1 cellular context compared by ENCODE assay signal in the genomic region with DNA sequence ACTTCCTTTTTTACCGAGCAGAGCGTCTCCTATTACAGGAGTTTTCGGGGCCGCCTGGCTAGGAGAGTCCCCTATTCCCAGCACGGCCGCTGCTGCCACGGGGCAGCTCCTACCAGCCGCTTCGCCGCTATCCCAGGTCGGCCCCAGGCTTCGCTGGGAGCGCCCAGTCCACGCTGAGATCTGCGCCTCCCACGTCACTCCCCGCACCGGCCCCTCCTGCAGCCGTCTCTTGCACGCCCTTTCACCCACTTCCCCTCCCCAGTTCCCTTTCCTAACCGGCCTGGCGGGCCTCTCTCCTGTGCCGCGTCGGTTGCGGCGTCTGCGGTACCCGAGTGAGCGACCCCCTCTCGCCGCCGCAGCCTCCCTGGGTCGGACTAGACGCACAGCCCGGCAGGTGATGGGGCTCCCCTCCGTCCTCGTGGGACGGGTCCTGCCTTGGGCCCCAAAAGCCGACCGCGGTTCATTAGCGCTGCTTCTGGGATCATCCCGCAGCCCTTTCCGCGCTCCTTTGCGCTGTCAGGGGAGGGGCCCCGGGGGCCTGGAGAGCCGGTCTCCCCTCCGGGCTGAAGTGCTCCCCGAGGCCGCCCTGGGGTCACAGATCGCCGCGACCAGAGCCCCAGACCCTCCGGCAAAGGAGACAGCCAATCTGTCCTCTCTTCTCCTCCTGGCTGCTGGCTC.
TF ChIP-seq lines count a peak whose summit lies in the region.

No MANE protein-coding gene starts in this region.

TF ChIP-seq in HepG2, 621 proteins besides CTCF, POLR2A, EP300 and RAD21 (continued from another document and continues in another):
- TF ChIP-seq, protein P1, sequence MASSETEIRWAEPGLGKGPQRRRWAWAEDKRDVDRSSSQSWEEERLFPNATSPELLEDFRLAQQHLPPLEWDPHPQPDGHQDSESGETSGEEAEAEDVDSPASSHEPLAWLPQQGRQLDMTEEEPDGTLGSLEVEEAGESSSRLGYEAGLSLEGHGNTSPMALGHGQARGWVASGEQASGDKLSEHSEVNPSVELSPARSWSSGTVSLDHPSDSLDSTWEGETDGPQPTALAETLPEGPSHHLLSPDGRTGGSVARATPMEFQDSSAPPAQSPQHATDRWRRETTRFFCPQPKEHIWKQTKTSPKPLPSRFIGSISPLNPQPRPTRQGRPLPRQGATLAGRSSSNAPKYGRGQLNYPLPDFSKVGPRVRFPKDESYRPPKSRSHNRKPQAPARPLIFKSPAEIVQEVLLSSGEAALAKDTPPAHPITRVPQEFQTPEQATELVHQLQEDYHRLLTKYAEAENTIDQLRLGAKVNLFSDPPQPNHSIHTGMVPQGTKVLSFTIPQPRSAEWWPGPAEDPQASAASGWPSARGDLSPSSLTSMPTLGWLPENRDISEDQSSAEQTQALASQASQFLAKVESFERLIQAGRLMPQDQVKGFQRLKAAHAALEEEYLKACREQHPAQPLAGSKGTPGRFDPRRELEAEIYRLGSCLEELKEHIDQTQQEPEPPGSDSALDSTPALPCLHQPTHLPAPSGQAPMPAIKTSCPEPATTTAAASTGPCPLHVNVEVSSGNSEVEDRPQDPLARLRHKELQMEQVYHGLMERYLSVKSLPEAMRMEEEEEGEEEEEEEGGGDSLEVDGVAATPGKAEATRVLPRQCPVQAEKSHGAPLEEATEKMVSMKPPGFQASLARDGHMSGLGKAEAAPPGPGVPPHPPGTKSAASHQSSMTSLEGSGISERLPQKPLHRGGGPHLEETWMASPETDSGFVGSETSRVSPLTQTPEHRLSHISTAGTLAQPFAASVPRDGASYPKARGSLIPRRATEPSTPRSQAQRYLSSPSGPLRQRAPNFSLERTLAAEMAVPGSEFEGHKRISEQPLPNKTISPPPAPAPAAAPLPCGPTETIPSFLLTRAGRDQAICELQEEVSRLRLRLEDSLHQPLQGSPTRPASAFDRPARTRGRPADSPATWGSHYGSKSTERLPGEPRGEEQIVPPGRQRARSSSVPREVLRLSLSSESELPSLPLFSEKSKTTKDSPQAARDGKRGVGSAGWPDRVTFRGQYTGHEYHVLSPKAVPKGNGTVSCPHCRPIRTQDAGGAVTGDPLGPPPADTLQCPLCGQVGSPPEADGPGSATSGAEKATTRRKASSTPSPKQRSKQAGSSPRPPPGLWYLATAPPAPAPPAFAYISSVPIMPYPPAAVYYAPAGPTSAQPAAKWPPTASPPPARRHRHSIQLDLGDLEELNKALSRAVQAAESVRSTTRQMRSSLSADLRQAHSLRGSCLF (CRISPR knock-in tag; IDR thresholded peaks at IDR 0.05; ENCODE audit: borderline replicate concordance): no peak
- TF ChIP-seq, protein P2, sequence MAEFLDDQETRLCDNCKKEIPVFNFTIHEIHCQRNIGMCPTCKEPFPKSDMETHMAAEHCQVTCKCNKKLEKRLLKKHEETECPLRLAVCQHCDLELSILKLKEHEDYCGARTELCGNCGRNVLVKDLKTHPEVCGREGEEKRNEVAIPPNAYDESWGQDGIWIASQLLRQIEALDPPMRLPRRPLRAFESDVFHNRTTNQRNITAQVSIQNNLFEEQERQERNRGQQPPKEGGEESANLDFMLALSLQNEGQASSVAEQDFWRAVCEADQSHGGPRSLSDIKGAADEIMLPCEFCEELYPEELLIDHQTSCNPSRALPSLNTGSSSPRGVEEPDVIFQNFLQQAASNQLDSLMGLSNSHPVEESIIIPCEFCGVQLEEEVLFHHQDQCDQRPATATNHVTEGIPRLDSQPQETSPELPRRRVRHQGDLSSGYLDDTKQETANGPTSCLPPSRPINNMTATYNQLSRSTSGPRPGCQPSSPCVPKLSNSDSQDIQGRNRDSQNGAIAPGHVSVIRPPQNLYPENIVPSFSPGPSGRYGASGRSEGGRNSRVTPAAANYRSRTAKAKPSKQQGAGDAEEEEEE (CRISPR knock-in tag; IDR thresholded peaks at IDR 0.05; ENCODE audit: borderline replicate concordance): no peak
- TF ChIP-seq ZNF468 (CRISPR knock-in tag; IDR thresholded peaks at IDR 0.05): no peak
- no peak for TF ChIP-seq ZNF3 (CRISPR knock-in tag; IDR thresholded peaks at IDR 0.05)
- peak; percentile 73 for TF ChIP-seq SKIL (CRISPR knock-in tag; IDR thresholded peaks at IDR 0.05; ENCODE audit: borderline replicate concordance)
- TF ChIP-seq SMC3 (IDR thresholded peaks at IDR 0.05; ENCODE audit: low read length): no peak
- 0 out of 2 replicates have a peak, but pooled peaks have one; percentile 21 for TF ChIP-seq STAT5B (CRISPR knock-in tag; IDR thresholded peaks at IDR 0.05)
- no peak; the same call in 1 of the 2 replicates for TF ChIP-seq SALL2 (CRISPR knock-in tag; IDR thresholded peaks at IDR 0.05)
- TF ChIP-seq, protein P3, sequence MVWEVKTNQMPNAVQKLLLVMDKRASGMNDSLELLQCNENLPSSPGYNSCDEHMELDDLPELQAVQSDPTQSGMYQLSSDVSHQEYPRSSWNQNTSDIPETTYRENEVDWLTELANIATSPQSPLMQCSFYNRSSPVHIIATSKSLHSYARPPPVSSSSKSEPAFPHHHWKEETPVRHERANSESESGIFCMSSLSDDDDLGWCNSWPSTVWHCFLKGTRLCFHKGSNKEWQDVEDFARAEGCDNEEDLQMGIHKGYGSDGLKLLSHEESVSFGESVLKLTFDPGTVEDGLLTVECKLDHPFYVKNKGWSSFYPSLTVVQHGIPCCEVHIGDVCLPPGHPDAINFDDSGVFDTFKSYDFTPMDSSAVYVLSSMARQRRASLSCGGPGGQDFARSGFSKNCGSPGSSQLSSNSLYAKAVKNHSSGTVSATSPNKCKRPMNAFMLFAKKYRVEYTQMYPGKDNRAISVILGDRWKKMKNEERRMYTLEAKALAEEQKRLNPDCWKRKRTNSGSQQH (CRISPR knock-in tag; IDR thresholded peaks at IDR 0.05; ENCODE audit: low read depth): no peak
- TF ChIP-seq TAF1 (CRISPR knock-in tag; IDR thresholded peaks at IDR 0.05): peak; percentile 53
- TF ChIP-seq ELF3 (CRISPR knock-in tag; IDR thresholded peaks at IDR 0.05): peak; percentile 55; the same call in 1 of the 2 replicates
- TF ChIP-seq ATRX (CRISPR knock-in tag; IDR thresholded peaks at IDR 0.05; ENCODE audit: borderline replicate concordance): no peak
- no peak for TF ChIP-seq TCF7L2 (IDR thresholded peaks at IDR 0.05; ENCODE audit: low read depth, low read length)
- TF ChIP-seq NCOA5 (CRISPR knock-in tag; IDR thresholded peaks at IDR 0.05): no peak
- 0 out of 2 replicates have a peak, but pooled peaks have one; percentile 33 for TF ChIP-seq HNRNPL (IDR thresholded peaks at IDR 0.05; ENCODE audit: low read depth, low read length)
- 0 out of 2 replicates have a peak, but pooled peaks have one; percentile 20 for TF ChIP-seq RARG (CRISPR knock-in tag; IDR thresholded peaks at IDR 0.05; ENCODE audit: low read depth)
- TF ChIP-seq CBX2 (IDR thresholded peaks at IDR 0.05; ENCODE audit: low read depth, low read length): no peak
- no peak for TF ChIP-seq CBX2 (CRISPR knock-in tag; IDR thresholded peaks at IDR 0.05; ENCODE audit: low read depth)
- TF ChIP-seq ZNF101 (CRISPR knock-in tag; IDR thresholded peaks at IDR 0.05; ENCODE audit: borderline replicate concordance, low read depth): no peak
- TF ChIP-seq RFXANK (CRISPR knock-in tag; IDR thresholded peaks at IDR 0.05): no peak
- TF ChIP-seq ZNF550 (CRISPR knock-in tag; IDR thresholded peaks at IDR 0.05; ENCODE audit: borderline replicate concordance): no peak
- TF ChIP-seq, protein P4, sequence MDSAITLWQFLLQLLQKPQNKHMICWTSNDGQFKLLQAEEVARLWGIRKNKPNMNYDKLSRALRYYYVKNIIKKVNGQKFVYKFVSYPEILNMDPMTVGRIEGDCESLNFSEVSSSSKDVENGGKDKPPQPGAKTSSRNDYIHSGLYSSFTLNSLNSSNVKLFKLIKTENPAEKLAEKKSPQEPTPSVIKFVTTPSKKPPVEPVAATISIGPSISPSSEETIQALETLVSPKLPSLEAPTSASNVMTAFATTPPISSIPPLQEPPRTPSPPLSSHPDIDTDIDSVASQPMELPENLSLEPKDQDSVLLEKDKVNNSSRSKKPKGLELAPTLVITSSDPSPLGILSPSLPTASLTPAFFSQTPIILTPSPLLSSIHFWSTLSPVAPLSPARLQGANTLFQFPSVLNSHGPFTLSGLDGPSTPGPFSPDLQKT (CRISPR knock-in tag; IDR thresholded peaks at IDR 0.05; ENCODE audit: borderline replicate concordance): no peak
- no peak for TF ChIP-seq ZSCAN30 (CRISPR knock-in tag; IDR thresholded peaks at IDR 0.05)
- TF ChIP-seq, protein P5, sequence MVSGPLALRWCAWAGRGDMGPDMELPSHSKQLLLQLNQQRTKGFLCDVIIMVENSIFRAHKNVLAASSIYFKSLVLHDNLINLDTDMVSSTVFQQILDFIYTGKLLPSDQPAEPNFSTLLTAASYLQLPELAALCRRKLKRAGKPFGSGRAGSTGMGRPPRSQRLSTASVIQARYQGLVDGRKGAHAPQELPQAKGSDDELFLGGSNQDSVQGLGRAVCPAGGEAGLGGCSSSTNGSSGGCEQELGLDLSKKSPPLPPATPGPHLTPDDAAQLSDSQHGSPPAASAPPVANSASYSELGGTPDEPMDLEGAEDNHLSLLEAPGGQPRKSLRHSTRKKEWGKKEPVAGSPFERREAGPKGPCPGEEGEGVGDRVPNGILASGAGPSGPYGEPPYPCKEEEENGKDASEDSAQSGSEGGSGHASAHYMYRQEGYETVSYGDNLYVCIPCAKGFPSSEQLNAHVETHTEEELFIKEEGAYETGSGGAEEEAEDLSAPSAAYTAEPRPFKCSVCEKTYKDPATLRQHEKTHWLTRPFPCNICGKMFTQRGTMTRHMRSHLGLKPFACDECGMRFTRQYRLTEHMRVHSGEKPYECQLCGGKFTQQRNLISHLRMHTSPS (CRISPR knock-in tag; IDR thresholded peaks at IDR 0.05; ENCODE audit: low read depth): no peak
- no peak for TF ChIP-seq ZNF589 (CRISPR knock-in tag; conservative IDR thresholded peaks at IDR 0.05)
- no peak for TF ChIP-seq E2F2 (CRISPR knock-in tag; IDR thresholded peaks at IDR 0.05; ENCODE audit: borderline replicate concordance)
- TF ChIP-seq, protein P6, sequence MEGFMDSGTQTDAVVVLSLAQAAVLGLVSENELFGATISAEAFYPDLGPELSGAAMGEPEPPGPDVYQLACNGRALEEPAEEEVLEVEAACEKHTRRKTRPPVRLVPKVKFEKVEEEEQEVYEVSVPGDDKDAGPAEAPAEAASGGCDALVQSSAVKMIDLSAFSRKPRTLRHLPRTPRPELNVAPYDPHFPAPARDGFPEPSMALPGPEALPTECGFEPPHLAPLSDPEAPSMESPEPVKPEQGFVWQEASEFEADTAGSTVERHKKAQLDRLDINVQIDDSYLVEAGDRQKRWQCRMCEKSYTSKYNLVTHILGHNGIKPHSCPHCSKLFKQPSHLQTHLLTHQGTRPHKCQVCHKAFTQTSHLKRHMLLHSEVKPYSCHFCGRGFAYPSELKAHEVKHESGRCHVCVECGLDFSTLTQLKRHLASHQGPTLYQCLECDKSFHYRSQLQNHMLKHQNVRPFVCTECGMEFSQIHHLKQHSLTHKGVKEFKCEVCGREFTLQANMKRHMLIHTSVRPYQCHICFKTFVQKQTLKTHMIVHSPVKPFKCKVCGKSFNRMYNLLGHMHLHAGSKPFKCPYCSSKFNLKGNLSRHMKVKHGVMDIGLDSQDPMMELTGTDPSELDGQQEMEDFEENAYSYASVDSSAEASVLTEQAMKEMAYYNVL (CRISPR knock-in tag; IDR thresholded peaks at IDR 0.05; ENCODE audit: borderline replicate concordance): no peak
- TF ChIP-seq ZNF552 (CRISPR knock-in tag; IDR thresholded peaks at IDR 0.05; ENCODE audit: borderline replicate concordance): no peak
- TF ChIP-seq NCOR1 (IDR thresholded peaks at IDR 0.05; ENCODE audit: borderline replicate concordance, low read length): no peak
- no peak for TF ChIP-seq TSC22D2 (CRISPR knock-in tag; IDR thresholded peaks at IDR 0.05; ENCODE audit: borderline replicate concordance)
- TF ChIP-seq BCL6 (CRISPR knock-in tag; IDR thresholded peaks at IDR 0.05): peak; percentile 35; the same call in 1 of the 2 replicates
- 0 out of 2 replicates have a peak, but pooled peaks have one; percentile 36 for TF ChIP-seq KDM4B (CRISPR knock-in tag; IDR thresholded peaks at IDR 0.05)
- no peak for TF ChIP-seq ZSCAN29 (CRISPR knock-in tag; conservative IDR thresholded peaks at IDR 0.05)
- TF ChIP-seq MYPOP (CRISPR knock-in tag; IDR thresholded peaks at IDR 0.05): peak; percentile 73; the same call in 1 of the 2 replicates
- no peak for TF ChIP-seq TAF15 (IDR thresholded peaks at IDR 0.05; ENCODE audit: low read depth, low read length, poor library complexity, severe bottlenecking)
- TF ChIP-seq RXRA (CRISPR knock-in tag; IDR thresholded peaks at IDR 0.05): peak; percentile 95
- TF ChIP-seq ZKSCAN1 (IDR thresholded peaks at IDR 0.05; ENCODE audit: low read length): no peak
- TF ChIP-seq ZNF329 (CRISPR knock-in tag; IDR thresholded peaks at IDR 0.05; ENCODE audit: low read depth): no peak
- TF ChIP-seq PHF8 (CRISPR knock-in tag; IDR thresholded peaks at IDR 0.05): peak; percentile 86
- TF ChIP-seq NCOA1 (CRISPR knock-in tag; IDR thresholded peaks at IDR 0.05): no peak
- TF ChIP-seq FOXK2 (IDR thresholded peaks at IDR 0.05): no peak
- TF ChIP-seq SRSF4 (IDR thresholded peaks at IDR 0.05; ENCODE audit: low read depth, low read length, poor library complexity, severe bottlenecking): no peak
